11 cellular contexts compared by ENCODE assay signal in the genomic region with DNA sequence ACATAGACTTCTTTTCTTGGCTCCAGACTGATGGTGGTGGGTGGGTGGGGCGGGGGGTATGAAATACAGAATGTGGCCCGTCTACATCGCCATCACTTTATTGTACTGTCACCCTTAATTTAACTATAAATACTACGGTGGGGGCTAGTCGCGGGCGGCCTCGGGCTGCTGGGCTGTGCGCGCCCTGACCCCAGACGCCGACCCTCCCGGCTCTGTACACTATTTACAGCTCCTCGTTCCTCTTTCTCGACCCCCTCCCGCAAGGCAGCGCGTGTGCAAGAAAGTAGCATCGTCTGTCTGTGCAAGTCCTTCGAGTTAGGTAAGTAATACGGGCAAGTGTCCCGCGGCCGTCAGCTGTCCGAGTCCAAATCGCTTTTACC. TPM values are rescaled to one million over a fixed set of nuclear protein-coding genes. Genes with fewer than 3 reads are reported as not detected.
DNase-seq lines count a peak whose midpoint lies in the region; ATAC-seq and TF ChIP-seq lines count a peak whose summit lies in the region.
"Had no signal": no experiment of that assay in that cellular context is flagged by ENCODE, and none has a peak within 500 bp of the region (broad histone marks: within the 10 kb centered on the region; RNA-seq: fewer than 3 reads in every experiment).

No MANE protein-coding gene starts in this region.

- H3K9me3 Mint-ChIP-seq in GM23338 = no peaks in the 10 kb centered on the region
- H3K9me3 Mint-ChIP-seq in natural killer cell treated with Interleukin-12 subunit alpha and Interleukin-12 subunit beta and Interleukin-15 and Interleukin-18, amount 100 ng/mL, for 72 hours = no peaks in the 10 kb centered on the region

- peaks cover 44% of the 10 kb centered on the region for H3K4me1 Mint-ChIP-seq in GM23338
- peaks cover 15 to 16% of the 10 kb centered on the region in 2 donors for H3K4me1 Mint-ChIP-seq in natural killer cell treated with Interleukin-12 subunit alpha and Interleukin-12 subunit beta and Interleukin-15 and Interleukin-18, amount 100 ng/mL, for 72 hours (ENCODE audit: low read depth in 2 of 2)

- peaks cover 89% of the 10 kb centered on the region for H3K27me3 Mint-ChIP-seq in GM23338 (ENCODE audit: insufficient read depth, low read depth, poor library complexity)
- peaks cover 55 to 67% of the 10 kb centered on the region in 2 donors for H3K27me3 Mint-ChIP-seq in natural killer cell treated with Interleukin-12 subunit alpha and Interleukin-12 subunit beta and Interleukin-15 and Interleukin-18, amount 100 ng/mL, for 72 hours

- intact Hi-C loops in mucosa of descending colon (cut with DNase I, micrococcal nuclease) = no loop called here

- no peaks in the 10 kb centered on the region for H3K9me3 ChIP-seq in mucosa of descending colon

- no peaks in the 10 kb centered on the region; the same call in 2 of the 3 replicates for H3K36me3 Mint-ChIP-seq in GM23338 (ENCODE audit: low read depth)
- no peaks in the 10 kb centered on the region for H3K36me3 Mint-ChIP-seq in natural killer cell treated with Interleukin-12 subunit alpha and Interleukin-12 subunit beta and Interleukin-15 and Interleukin-18, amount 100 ng/mL, for 72 hours

- no peak for ATAC-seq in GM23338
- no peak for ATAC-seq in natural killer cell treated with Interleukin-12 subunit alpha and Interleukin-12 subunit beta and Interleukin-15 and Interleukin-18, amount 100 ng/mL, for 72 hours
- ATAC-seq in HG02571 (IDR thresholded peaks at IDR 0.05; ENCODE audit: unreplicated experiment) = no peak
- ATAC-seq in mucosa of descending colon = no peak
- ATAC-seq in HG03095 (IDR thresholded peaks at IDR 0.05; ENCODE audit: unreplicated experiment) = no peak
- ATAC-seq: GM12878 had no signal

- no peak overlapping the region for H3K27ac Mint-ChIP-seq in GM23338
- peak overlapping the region in 1 of 2 donors; percentile 18 for H3K27ac Mint-ChIP-seq in natural killer cell treated with Interleukin-12 subunit alpha and Interleukin-12 subunit beta and Interleukin-15 and Interleukin-18, amount 100 ng/mL, for 72 hours

- peaks cover 5% of the 10 kb centered on the region for H3K4me1 ChIP-seq in ACC112 (ENCODE audit: control insufficient read depth, insufficient read depth, low read length, unreplicated experiment)
- peaks cover 41% of the 10 kb centered on the region for H3K4me1 ChIP-seq in GM23338 (ENCODE audit: insufficient read depth)
- peaks cover 22% of the 10 kb centered on the region for H3K4me1 ChIP-seq in mucosa of descending colon (ENCODE audit: low read depth)

- H2AFZ ChIP-seq in ACC112 (ENCODE audit: low read length, unreplicated experiment) (peak overlapping the region; percentile 77), GM23338 (peak overlapping the region; percentile 94)

- H3K4me3 Mint-ChIP-seq in GM23338 = peak overlapping the region; percentile 71
- H3K4me3 Mint-ChIP-seq in natural killer cell treated with Interleukin-12 subunit alpha and Interleukin-12 subunit beta and Interleukin-15 and Interleukin-18, amount 100 ng/mL, for 72 hours = peak overlapping the region; percentile 73

- H3K4me3 ChIP-seq in ACC112 (ENCODE audit: low read depth, low read length) = peak overlapping the region; percentile 83
- peak overlapping the region; percentile 64 for H3K4me3 ChIP-seq in GM23338
- peak overlapping the region; percentile 85 for H3K4me3 ChIP-seq in coronary artery
- no peak overlapping the region for H3K4me3 ChIP-seq in mucosa of descending colon
- H3K4me3 ChIP-seq: GM12878 had no signal

- peak overlapping the region; percentile 90 for H3K4me2 ChIP-seq in GM23338

- DNase-seq in GM23338 (ENCODE audit: low spot score) = no peak
- DNase-seq in coronary artery (ENCODE audit: low spot score) = no peak
- no peak for DNase-seq in natural killer cell treated with Interleukin-12 subunit alpha and Interleukin-12 subunit beta and Interleukin-15 and Interleukin-18, amount 100 ng/mL, for 72 hours (ENCODE audit: low spot score)
- DNase-seq in mucosa of descending colon = no peak
- no peak for DNase-seq in globus pallidus (ENCODE audit: low spot score)
- DNase-seq: brain microvascular endothelial cell, NCI-H1694 treated with DMSO at 0.1 percent for 48 hours had no signal

- H3K27ac ChIP-seq in ACC112 (ENCODE audit: low read depth, low read length) (no peak overlapping the region), GM23338 (ENCODE audit: low read depth) (no peak overlapping the region), coronary artery (no peak overlapping the region)
- H3K27ac ChIP-seq: brain microvascular endothelial cell had no signal

- peaks cover 11% of the 10 kb centered on the region for H3F3A ChIP-seq in GM23338 (replicated peaks; ENCODE audit: low read depth)

- H4K20me1 ChIP-seq in GM23338 (replicated peaks; ENCODE audit: insufficient read depth) = peaks cover 11% of the 10 kb centered on the region

- peaks cover 23% of the 10 kb centered on the region for H3K27me3 ChIP-seq in ACC112 (ENCODE audit: insufficient read depth, low read length)
- peaks cover 100% of the 10 kb centered on the region for H3K27me3 ChIP-seq in GM23338 (ENCODE audit: insufficient read depth)

- H3K79me2 ChIP-seq in ACC112 (ENCODE audit: control insufficient read depth, insufficient read depth, low read length, unreplicated experiment) (no peaks in the 10 kb centered on the region), GM23338 (replicated peaks; ENCODE audit: insufficient read depth) (no peaks in the 10 kb centered on the region)

- TF ChIP-seq CTCF in GM23338 (conservative IDR thresholded peaks at IDR 0.05; ENCODE audit: low read depth in 2 of 2) = no peak
- no peak for TF ChIP-seq CTCF in coronary artery (IDR thresholded peaks at IDR 0.05)
- no peak for TF ChIP-seq CTCF in mucosa of descending colon (IDR thresholded peaks at IDR 0.05)

- H3K36me3 ChIP-seq in ACC112 (ENCODE audit: insufficient read depth, low read length) = no peaks in the 10 kb centered on the region
- no peaks in the 10 kb centered on the region; the same call in 1 of the 2 replicates for H3K36me3 ChIP-seq in GM23338 (ENCODE audit: insufficient read depth)
- H3K36me3 ChIP-seq in mucosa of descending colon (ENCODE audit: low read depth) = no peaks in the 10 kb centered on the region
- H3K36me3 ChIP-seq: brain microvascular endothelial cell had no signal

- no peaks in the 10 kb centered on the region for H3K9me2 ChIP-seq in GM23338 (ENCODE audit: insufficient read depth)

TF ChIP-seq in GM23338, 12 proteins besides CTCF, POLR2A, EP300 and RAD21 (continues in another document):
- TF ChIP-seq ZNF114 (CRISPR knock-in tag; IDR thresholded peaks at IDR 0.05) = no peak
- TF ChIP-seq CREB1 (CRISPR knock-in tag; IDR thresholded peaks at IDR 0.05; ENCODE audit: low read depth) = no peak
- no peak for TF ChIP-seq STAT1 (IDR thresholded peaks at IDR 0.05; ENCODE audit: unreplicated experiment)
- TF ChIP-seq, protein P1, sequence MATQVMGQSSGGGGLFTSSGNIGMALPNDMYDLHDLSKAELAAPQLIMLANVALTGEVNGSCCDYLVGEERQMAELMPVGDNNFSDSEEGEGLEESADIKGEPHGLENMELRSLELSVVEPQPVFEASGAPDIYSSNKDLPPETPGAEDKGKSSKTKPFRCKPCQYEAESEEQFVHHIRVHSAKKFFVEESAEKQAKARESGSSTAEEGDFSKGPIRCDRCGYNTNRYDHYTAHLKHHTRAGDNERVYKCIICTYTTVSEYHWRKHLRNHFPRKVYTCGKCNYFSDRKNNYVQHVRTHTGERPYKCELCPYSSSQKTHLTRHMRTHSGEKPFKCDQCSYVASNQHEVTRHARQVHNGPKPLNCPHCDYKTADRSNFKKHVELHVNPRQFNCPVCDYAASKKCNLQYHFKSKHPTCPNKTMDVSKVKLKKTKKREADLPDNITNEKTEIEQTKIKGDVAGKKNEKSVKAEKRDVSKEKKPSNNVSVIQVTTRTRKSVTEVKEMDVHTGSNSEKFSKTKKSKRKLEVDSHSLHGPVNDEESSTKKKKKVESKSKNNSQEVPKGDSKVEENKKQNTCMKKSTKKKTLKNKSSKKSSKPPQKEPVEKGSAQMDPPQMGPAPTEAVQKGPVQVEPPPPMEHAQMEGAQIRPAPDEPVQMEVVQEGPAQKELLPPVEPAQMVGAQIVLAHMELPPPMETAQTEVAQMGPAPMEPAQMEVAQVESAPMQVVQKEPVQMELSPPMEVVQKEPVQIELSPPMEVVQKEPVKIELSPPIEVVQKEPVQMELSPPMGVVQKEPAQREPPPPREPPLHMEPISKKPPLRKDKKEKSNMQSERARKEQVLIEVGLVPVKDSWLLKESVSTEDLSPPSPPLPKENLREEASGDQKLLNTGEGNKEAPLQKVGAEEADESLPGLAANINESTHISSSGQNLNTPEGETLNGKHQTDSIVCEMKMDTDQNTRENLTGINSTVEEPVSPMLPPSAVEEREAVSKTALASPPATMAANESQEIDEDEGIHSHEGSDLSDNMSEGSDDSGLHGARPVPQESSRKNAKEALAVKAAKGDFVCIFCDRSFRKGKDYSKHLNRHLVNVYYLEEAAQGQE (IDR thresholded peaks at IDR 0.05; ENCODE audit: unreplicated experiment) = no peak

RNA-seq across cellular contexts. Expression of a gene that starts 1.8 kb away (rescaled TPM):
- total RNA-seq in GM23338 (2014; rRNA removed; shearing (Covaris generic)) = 0.97 TPM in 1 of 2 replicates, not detected in the other
- polyA plus RNA-seq in GM23338 (2016; fragmentation: Nextera tagmentation; extraction: Ambion mirVana) = 0.27 and 0.35 TPM in 2 replicates
- not detected for total RNA-seq in natural killer cell treated with Interleukin-12 subunit alpha and Interleukin-12 subunit beta and Interleukin-15 and Interleukin-18, amount 100 ng/mL, for 72 hours
- total RNA-seq in mucosa of descending colon = not detected
- total RNA-seq: GM12878 had no signal
- polyA plus RNA-seq: GM12878 had no signal
